In genomic region chr6:50850223-50850751, GRCh38 we compare ENCODE assay signal across 1 cellular context.
A peak's percentile ranks its signal among the peaks of the same experiment; 100 is the strongest.
TF ChIP-seq lines count a peak whose summit lies in the region.

No MANE protein-coding gene starts in this region.

TF ChIP-seq in SK-N-SH, 30 proteins besides CTCF, POLR2A, EP300 and RAD21 (continued from another document):
- TF ChIP-seq TEAD4 (IDR thresholded peaks at IDR 0.05; ENCODE audit: borderline replicate concordance, insufficient read depth) (no peak), ELF1 (IDR thresholded peaks at IDR 0.05) (no peak), RFX5 (IDR thresholded peaks at IDR 0.05; ENCODE audit: low read length) (no peak), SMC3 (IDR thresholded peaks at IDR 0.05; ENCODE audit: low read depth, low read length) (no peak), FOXJ3 (CRISPR knock-in tag; IDR thresholded peaks at IDR 0.05) (no peak), TAF1 (IDR thresholded peaks at IDR 0.05; ENCODE audit: borderline replicate concordance, low read depth, low read length) (no peak), RCOR1 (IDR thresholded peaks at IDR 0.05; ENCODE audit: low read length) (no peak), GATA2 (CRISPR knock-in tag; IDR thresholded peaks at IDR 0.05) (no peak), SIN3A (IDR thresholded peaks at IDR 0.05; ENCODE audit: borderline replicate concordance, low read depth, low read length) (no peak), NRF1 (IDR thresholded peaks at IDR 0.05; ENCODE audit: low read depth, low read length) (peak; percentile 78), IRF3 (IDR thresholded peaks at IDR 0.05; ENCODE audit: low read depth, low read length) (no peak), ZBTB33 (IDR thresholded peaks at IDR 0.05; ENCODE audit: borderline replicate concordance, low read depth) (no peak), EZH2phosphoT487 (IDR thresholded peaks at IDR 0.05; ENCODE audit: borderline replicate concordance, low read depth) (no peak), JUND (IDR thresholded peaks at IDR 0.05) (no peak), YY1 (IDR thresholded peaks at IDR 0.05; ENCODE audit: low read depth) (no peak), REST (IDR thresholded peaks at IDR 0.05; ENCODE audit: low read depth, low read length) (no peak), TCF12 (IDR thresholded peaks at IDR 0.05) (no peak), GABPA (IDR thresholded peaks at IDR 0.05; ENCODE audit: low read depth) (no peak), NFIC (IDR thresholded peaks at IDR 0.05; ENCODE audit: borderline replicate concordance) (no peak)
- TF ChIP-seq, protein P1, sequence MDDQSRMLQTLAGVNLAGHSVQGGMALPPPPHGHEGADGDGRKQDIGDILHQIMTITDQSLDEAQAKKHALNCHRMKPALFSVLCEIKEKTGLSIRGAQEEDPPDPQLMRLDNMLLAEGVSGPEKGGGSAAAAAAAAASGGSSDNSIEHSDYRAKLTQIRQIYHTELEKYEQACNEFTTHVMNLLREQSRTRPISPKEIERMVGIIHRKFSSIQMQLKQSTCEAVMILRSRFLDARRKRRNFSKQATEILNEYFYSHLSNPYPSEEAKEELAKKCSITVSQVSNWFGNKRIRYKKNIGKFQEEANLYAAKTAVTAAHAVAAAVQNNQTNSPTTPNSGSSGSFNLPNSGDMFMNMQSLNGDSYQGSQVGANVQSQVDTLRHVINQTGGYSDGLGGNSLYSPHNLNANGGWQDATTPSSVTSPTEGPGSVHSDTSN (IDR thresholded peaks at IDR 0.05), result no peak
TF ChIP-seq in SK-N-SH: peak in this region for 5.
